In the genomic region with DNA sequence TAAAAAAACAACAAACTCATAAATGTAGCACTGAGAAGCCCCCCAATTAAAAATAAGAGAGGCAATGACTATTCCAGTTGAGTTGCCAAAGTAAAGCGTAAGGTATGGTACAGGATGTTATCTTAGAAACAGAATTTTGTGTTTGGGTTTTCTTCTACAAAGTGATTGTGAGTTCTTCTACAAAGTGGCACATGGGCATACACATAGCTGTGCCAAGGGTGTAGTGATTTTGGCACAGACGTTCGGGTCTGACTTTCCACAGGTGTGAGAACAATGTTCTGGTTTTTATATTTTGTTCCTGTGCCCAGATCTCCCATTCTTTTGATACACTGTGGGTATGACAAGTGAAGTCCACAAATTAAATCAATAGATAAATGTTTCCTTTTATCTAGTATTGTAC, we compare ENCODE assay signal across 27 cellular contexts.
"Had no signal": no experiment of that assay in that cellular context is flagged by ENCODE, and none has a peak within 500 bp of the region (broad histone marks: within the 10 kb centered on the region; RNA-seq: fewer than 3 reads in every experiment).

No MANE protein-coding gene starts in this region.

- FAIRE-seq: endometrium, pancreas had no signal

- ATAC-seq: mucosa of descending colon; natural killer cell treated with Interleukin-12 subunit alpha and Interleukin-12 subunit beta and Interleukin-15 and Interleukin-18, amount 100 ng/mL, for 72 hours; pancreas; stimulated activated naive B cell treated with anti-CD40 and anti-IgM and Interleukin-4, amounts not matched to agents 10 μg/mL and 1 μg/mL and 100 μg/mL, for 72 hours had no signal

- H3K4me1 ChIP-seq: ascending aorta, pancreas, prostate gland, testis, transverse colon had no signal

- H3K27ac ChIP-seq: ascending aorta, neutrophil, pancreas, prostate gland, testis, transverse colon had no signal

- DNase-seq: activated CD4-positive, alpha-beta T cell treated with anti-CD3 and anti-CD28 coated beads for 48 hours; activated CD4-positive, alpha-beta T cell treated with anti-CD3 and anti-CD28 coated beads, Interleukin-2, amount 50 U/mL, for 48 hours; activated CD8-positive, alpha-beta memory T cell treated with anti-CD3 and anti-CD28 coated beads for 24 hours; activated CD8-positive, alpha-beta memory T cell treated with anti-CD3 and anti-CD28 coated beads, Interleukin-2, amount 50 U/mL, for 4 hours; activated gamma-delta T cell; activated naive CD4-positive, alpha-beta T cell treated with anti-CD3 and anti-CD28 coated beads, Interleukin-2, amount 10 ng/mL, durations not matched to agents 7 days and 5 days; activated naive CD8-positive, alpha-beta T cell treated with anti-CD3 and anti-CD28 coated beads, Interleukin-2, amount 10 ng/mL, durations not matched to agents 7 days and 5 days; activated T-cell treated with anti-CD3 and anti-CD28 coated beads, Interleukin-2, amount 50 U/mL, for 1 hour; caudate nucleus; effector CD8-positive, alpha-beta T cell; head of caudate nucleus; hypothalamus; immature natural killer cell; mucosa of descending colon; pancreas; retina; stimulated activated CD4-positive, alpha-beta T cell treated with anti-CD3 and anti-CD28 coated beads, Interleukin-15, amount 100 ng/mL, for 24 hours; stimulated activated CD4-positive, alpha-beta T cell treated with anti-CD3 and anti-CD28 coated beads, Interleukin-2, amount 100 ng/mL, for 24 hours; stimulated activated naive B cell treated with anti-CD40 and anti-IgM and Interleukin-4, amounts not matched to agents 10 μg/mL and 1 μg/mL and 100 μg/mL, for 72 hours; testis; transverse colon had no signal

- H3K36me3 ChIP-seq: ascending aorta, neutrophil, pancreas, prostate gland, transverse colon had no signal

- H3K4me3 ChIP-seq: ascending aorta, lung, mucosa of descending colon, pancreas, prostate gland, testis, transverse colon had no signal

- H3K9me3 ChIP-seq: ascending aorta, mucosa of descending colon, neutrophil, pancreas, prostate gland, testis, transverse colon had no signal

- H3K27me3 ChIP-seq: ascending aorta, neutrophil, pancreas, testis, transverse colon had no signal
